1 cellular context compared by ENCODE assay signal in genomic region chr12:63823040-63823439, GRCh38.
TF ChIP-seq lines count a peak whose summit lies in the region.

No MANE protein-coding gene starts in this region.

TF ChIP-seq in H1, 55 proteins besides CTCF, POLR2A, EP300 and RAD21:
- TF ChIP-seq MAX (IDR thresholded peaks at IDR 0.05): no peak
- TF ChIP-seq FOSL1 (IDR thresholded peaks at IDR 0.05; ENCODE audit: insufficient read depth, low read depth, low read length): no peak
- no peak for TF ChIP-seq E2F6 (IDR thresholded peaks at IDR 0.05)
- TF ChIP-seq GTF2F1 (IDR thresholded peaks at IDR 0.05; ENCODE audit: borderline replicate concordance, low read depth, low read length): no peak
- TF ChIP-seq SP2 (IDR thresholded peaks at IDR 0.05; ENCODE audit: low read length): no peak
- no peak for TF ChIP-seq NANOG (IDR thresholded peaks at IDR 0.05; ENCODE audit: insufficient read depth, low read depth, low read length, poor library complexity, severe bottlenecking)
- TF ChIP-seq ZNF274 (IDR thresholded peaks at IDR 0.05; ENCODE audit: borderline replicate concordance, extremely low read depth, low read length): no peak
- TF ChIP-seq SP1 (IDR thresholded peaks at IDR 0.05; ENCODE audit: low read depth, low read length): no peak
- no peak for TF ChIP-seq CHD2 (IDR thresholded peaks at IDR 0.05; ENCODE audit: low read length)
- TF ChIP-seq SIN3A (conservative IDR thresholded peaks at IDR 0.05 in 1 of 2, IDR thresholded peaks at IDR 0.05 in 1 of 2; ENCODE audit: low read depth in 1 of 2, low read length in 2 of 2): no peak
- no peak for TF ChIP-seq CREB1 (IDR thresholded peaks at IDR 0.05)
- TF ChIP-seq, protein P1, sequence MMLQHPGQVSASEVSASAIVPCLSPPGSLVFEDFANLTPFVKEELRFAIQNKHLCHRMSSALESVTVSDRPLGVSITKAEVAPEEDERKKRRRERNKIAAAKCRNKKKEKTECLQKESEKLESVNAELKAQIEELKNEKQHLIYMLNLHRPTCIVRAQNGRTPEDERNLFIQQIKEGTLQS (IDR thresholded peaks at IDR 0.05; ENCODE audit: insufficient read depth, low read depth, low read length): no peak
- no peak for TF ChIP-seq CTBP2 (IDR thresholded peaks at IDR 0.05; ENCODE audit: borderline replicate concordance, insufficient read depth, insufficient read length, low read length)
- TF ChIP-seq GABPA (IDR thresholded peaks at IDR 0.05; ENCODE audit: borderline replicate concordance, insufficient read depth, low read length): no peak
